ENCODE assay signal across 8 cellular contexts in genomic region chr14:77965919-77966435, GRCh38.
DNase-seq lines count a peak whose midpoint lies in the region; ATAC-seq and TF ChIP-seq lines count a peak whose summit lies in the region.

No MANE protein-coding gene starts in this region.

- H3K9me3 ChIP-seq in fibroblast of lung (ENCODE audit: control insufficient read depth, insufficient read depth, low read depth, low read length) (no peaks in the 10 kb centered on the region), neutrophil (no peaks in the 10 kb centered on the region)

- TF ChIP-seq CTCF in fibroblast of lung (conservative IDR thresholded peaks at IDR 0.05 in 1 of 2, IDR thresholded peaks at IDR 0.05 in 1 of 2; ENCODE audit: low read depth in 1 of 2, low read length in 2 of 2) (no peak), neutrophil (IDR thresholded peaks at IDR 0.05) (no peak)

- H3K27ac ChIP-seq in fibroblast of lung (ENCODE audit: insufficient read depth, low read length), result no peak overlapping the region
- H3K27ac ChIP-seq in neutrophil, result peak overlapping the region; percentile 74

- H3K9ac ChIP-seq in fibroblast of lung (ENCODE audit: insufficient read depth, low read length), result no peak overlapping the region

- H3K4me1 ChIP-seq in fibroblast of lung (ENCODE audit: control insufficient read depth, extremely low read depth, insufficient read depth, low read length) (no peaks in the 10 kb centered on the region), neutrophil (ENCODE audit: control insufficient read depth in 1 of 2, insufficient read depth in 1 of 2, low read depth in 1 of 2, low read length in 1 of 2) (peaks cover 6% of the 10 kb centered on the region in 2 experiments)

- peak overlapping the region; percentile 43 for H2AFZ ChIP-seq in fibroblast of lung (ENCODE audit: low read length)

- H3K4me3 ChIP-seq in fibroblast of lung (replicated peaks in 1 of 4; ENCODE audit: control extremely low read depth in 1 of 4, insufficient read depth in 1 of 4, low read depth in 3 of 4, low read length in 4 of 4) (peak overlapping the region; percentile 12 to 52 (median 16)), neutrophil (ENCODE audit: low read depth in 1 of 2, low read length in 1 of 2) (peak overlapping the region; percentile 68 to 69)

- H4K20me1 ChIP-seq in fibroblast of lung (ENCODE audit: control insufficient read depth, extremely low read depth, insufficient read depth, low read length), result no peaks in the 10 kb centered on the region

- H3K27me3 ChIP-seq in fibroblast of lung (ENCODE audit: control insufficient read depth, insufficient read depth, low read length) (peaks cover 5% of the 10 kb centered on the region), neutrophil (no peaks in the 10 kb centered on the region)

- peak; percentile 76 for ATAC-seq in HG03442 (IDR thresholded peaks at IDR 0.05; ENCODE audit: unreplicated experiment)

- no peaks in the 10 kb centered on the region for H3K36me3 ChIP-seq in fibroblast of lung (ENCODE audit: control insufficient read depth, insufficient read depth, low read length)
- H3K36me3 ChIP-seq in neutrophil, result no peaks in the 10 kb centered on the region

- peak; percentile 55 for DNase-seq in D341Med (ENCODE audit: low spot score)
- DNase-seq in GM19240 (ENCODE audit: insufficient read length, low spot score), result peak; percentile 15
- peak; percentile 34 for DNase-seq in RPMI8226
- DNase-seq in fibroblast of lung (ENCODE audit: low read depth in 2 of 2), result peak; percentile 11 to 42
- DNase-seq in activated CD4-positive, CD25-positive, alpha-beta regulatory T cell treated with anti-CD3 and anti-CD28 coated beads, Interleukin-2, amount 50 U/mL, for 72 hours, result no peak
- DNase-seq in amniotic stem cell (lab: John Stamatoyannopoulos, UW), result no peak

- H3K4me2 ChIP-seq in fibroblast of lung (ENCODE audit: extremely low read depth, insufficient read depth, low read length), result peak overlapping the region; percentile 79

- H3K79me2 ChIP-seq in fibroblast of lung (ENCODE audit: control insufficient read depth, insufficient read depth, low read length), result no peaks in the 10 kb centered on the region

Comparison
In these comparisons a context has a peak if more than half of its experiments do, and no peak if none do; other contexts are left out.
1. DNase-seq: peak in D341Med (single experiment), GM19240 (single experiment), RPMI8226 (single experiment) and fibroblast of lung (2 of 2); none in activated CD4-positive, CD25-positive, alpha-beta regulatory T cell treated with anti-CD3 and anti-CD28 coated beads, Interleukin-2, amount 50 U/mL, for 72 hours (single experiment) and amniotic stem cell (single experiment).